ENCODE assay signal across 8 cellular contexts in genomic region chr11:42770444-42771065, GRCh38.
DNase-seq lines count a peak whose midpoint lies in the region; ATAC-seq, FAIRE-seq and TF ChIP-seq lines count a peak whose summit lies in the region.

No MANE protein-coding gene starts in this region.

- ATAC-seq in GM19467 (IDR thresholded peaks at IDR 0.05; ENCODE audit: unreplicated experiment) (peak; percentile 80), pancreas (peak in 3 of 4 donors; percentile 49 to 62 (median 50)), GM19324 (IDR thresholded peaks at IDR 0.05; ENCODE audit: low FRiP score, unreplicated experiment) (no peak)

- H3K27me3 ChIP-seq in MM.1S (replicated peaks; ENCODE audit: insufficient read depth, low read length) = no peaks in the 10 kb centered on the region
- H3K27me3 ChIP-seq in colonic mucosa = no peaks in the 10 kb centered on the region
- no peaks in the 10 kb centered on the region for H3K27me3 ChIP-seq in pancreas

- no peaks in the 10 kb centered on the region for H3K36me3 ChIP-seq in MM.1S (replicated peaks; ENCODE audit: insufficient read depth, low read length)
- H3K36me3 ChIP-seq in colonic mucosa = no peaks in the 10 kb centered on the region
- H3K36me3 ChIP-seq in pancreas = no peaks in the 10 kb centered on the region

- H3K27ac ChIP-seq in MM.1S (ENCODE audit: low read length) = no peak overlapping the region
- H3K27ac ChIP-seq in colonic mucosa = no peak overlapping the region
- no peak overlapping the region for H3K27ac ChIP-seq in pancreas

- WGBS in pancreas, 2 donors = 3 to 21% methylated on average over 1 of the region's 1 CpG

- DNase-seq in GM03348 (ENCODE audit: low spot score) (peak; percentile 53), MM.1S (peak; percentile 41), colonic mucosa (peak; percentile 20), pancreas (peak in 1 of 6 donors; percentile 26), NCI-H524 treated with DMSO at 0.1 percent for 48 hours (lab: John Stamatoyannopoulos, UW) (no peak), cerebellar nuclear complex (lab: John Stamatoyannopoulos, UW) (no peak)

- H3F3A ChIP-seq in MM.1S (ENCODE audit: insufficient read depth, low read length) = no peaks in the 10 kb centered on the region

- intact Hi-C loops in colonic mucosa (cut with DNase I) (loop anchor here (5.0 kb wide), 1 partner anchor 512 kb away; no protein-coding TSS in a partner anchor), pancreas (cut with DNase I) (no loop called here)

- no peak overlapping the region for H3K9ac ChIP-seq in MM.1S (ENCODE audit: low read length)
- H3K9ac ChIP-seq in colonic mucosa (ENCODE audit: low read depth in 2 of 2, low read length in 2 of 2) = no peak overlapping the region

- no peak for FAIRE-seq in pancreas (lab: Jason Lieb, UNC)

- no peaks in the 10 kb centered on the region for H3K9me2 ChIP-seq in MM.1S (replicated peaks; ENCODE audit: insufficient read depth, low read length)

- TF ChIP-seq CTCF in MM.1S (IDR thresholded peaks at IDR 0.05; ENCODE audit: low read length) (peak; percentile 65), colonic mucosa (IDR thresholded peaks at IDR 0.05) (no peak), pancreas (IDR thresholded peaks at IDR 0.05) (peak in 3 of 4 donors; percentile 34 to 50 (median 42))

- no peak overlapping the region for H2AFZ ChIP-seq in MM.1S (ENCODE audit: low read length)

- H3K4me2 ChIP-seq in MM.1S (ENCODE audit: low read depth, low read length) = no peak overlapping the region

- H3K4me3 ChIP-seq in MM.1S (ENCODE audit: low read length) (no peak overlapping the region), colonic mucosa (no peak overlapping the region), pancreas (no peak overlapping the region)

- H3K79me2 ChIP-seq in MM.1S (ENCODE audit: low read length) = no peaks in the 10 kb centered on the region

- H3K9me3 ChIP-seq in MM.1S (replicated peaks; ENCODE audit: insufficient read depth, low read length) = no peaks in the 10 kb centered on the region
- H3K9me3 ChIP-seq in colonic mucosa = no peaks in the 10 kb centered on the region
- no peaks in the 10 kb centered on the region for H3K9me3 ChIP-seq in pancreas

- H4K20me1 ChIP-seq in MM.1S (ENCODE audit: insufficient read depth, low read length) = no peaks in the 10 kb centered on the region

- H3K4me1 ChIP-seq in MM.1S (ENCODE audit: low read length) (peaks cover 8% of the 10 kb centered on the region; the same call in 1 of the 2 replicates), colonic mucosa (no peaks in the 10 kb centered on the region), pancreas (no peaks in the 10 kb centered on the region)

Comparison
In these comparisons a context has a peak if more than half of its experiments do, and no peak if none do; other contexts are left out.
1. DNase-seq: peak in GM03348 (single experiment), MM.1S (single experiment) and colonic mucosa (single experiment); none in NCI-H524 treated with DMSO at 0.1 percent for 48 hours (single experiment) and cerebellar nuclear complex (0 of 2).